In genomic region chr3:151800449-151800848, GRCh38 we compare ENCODE assay signal across 1 cellular context.
TF ChIP-seq lines count a peak whose summit lies in the region.

No MANE protein-coding gene starts in this region.

TF ChIP-seq in H1, 55 proteins besides CTCF, POLR2A, EP300 and RAD21:
- no peak for TF ChIP-seq JUND (IDR thresholded peaks at IDR 0.05; ENCODE audit: low read length)
- no peak for TF ChIP-seq SIX5 (IDR thresholded peaks at IDR 0.05; ENCODE audit: low read depth, low read length)
- TF ChIP-seq PHF8 (conservative IDR thresholded peaks at IDR 0.05; ENCODE audit: low read depth, low read length), result no peak
- no peak for TF ChIP-seq ATF2 (IDR thresholded peaks at IDR 0.05; ENCODE audit: low read length)
- no peak for TF ChIP-seq RXRA (IDR thresholded peaks at IDR 0.05; ENCODE audit: insufficient read depth, low read depth, low read length)
- TF ChIP-seq CHD1 (IDR thresholded peaks at IDR 0.05; ENCODE audit: low read depth, low read length), result no peak
- TF ChIP-seq RBBP5 (IDR thresholded peaks at IDR 0.05; ENCODE audit: borderline replicate concordance, low read depth, low read length), result no peak
- no peak for TF ChIP-seq YY1 (IDR thresholded peaks at IDR 0.05; ENCODE audit: low read depth, low read length)
- no peak for TF ChIP-seq TEAD4 (IDR thresholded peaks at IDR 0.05; ENCODE audit: low read depth, low read length)
- no peak for TF ChIP-seq CHD2 (IDR thresholded peaks at IDR 0.05; ENCODE audit: low read length)
- no peak for TF ChIP-seq TCF12 (IDR thresholded peaks at IDR 0.05; ENCODE audit: low read depth, low read length)
- no peak for TF ChIP-seq TBP (IDR thresholded peaks at IDR 0.05; ENCODE audit: low read depth, low read length)
- no peak for TF ChIP-seq FOSL1 (IDR thresholded peaks at IDR 0.05; ENCODE audit: insufficient read depth, low read depth, low read length)
- TF ChIP-seq SP1 (IDR thresholded peaks at IDR 0.05; ENCODE audit: low read depth, low read length), result no peak
- TF ChIP-seq MAFK (IDR thresholded peaks at IDR 0.05; ENCODE audit: low read depth, low read length), result no peak
TF ChIP-seq in H1: peak in this region for 0.
